In genomic region chr4:7160951-7161440, GRCh38 we compare ENCODE assay signal across 1 cellular context.
TF ChIP-seq lines count a peak whose summit lies in the region.

No MANE protein-coding gene starts in this region.

TF ChIP-seq in HepG2, 621 proteins besides CTCF, POLR2A, EP300 and RAD21 (continued from another document):
- TF ChIP-seq ZBED4 (CRISPR knock-in tag; IDR thresholded peaks at IDR 0.05; ENCODE audit: borderline replicate concordance) (no peak), ZFP90 (CRISPR knock-in tag; IDR thresholded peaks at IDR 0.05; ENCODE audit: borderline replicate concordance) (no peak), ZNF333 (CRISPR knock-in tag; IDR thresholded peaks at IDR 0.05; ENCODE audit: borderline replicate concordance) (no peak), ZNF614 (CRISPR knock-in tag; IDR thresholded peaks at IDR 0.05; ENCODE audit: borderline replicate concordance) (no peak), HDAC1 (CRISPR knock-in tag; IDR thresholded peaks at IDR 0.05) (peak; percentile 42; the same call in 1 of the 2 replicates), FOSL2 (CRISPR knock-in tag; IDR thresholded peaks at IDR 0.05) (no peak), HIC2 (CRISPR knock-in tag; IDR thresholded peaks at IDR 0.05; ENCODE audit: low read depth) (peak; percentile 49; the same call in 1 of the 2 replicates), NFE2 (CRISPR knock-in tag; IDR thresholded peaks at IDR 0.05) (no peak), ZBTB21 (CRISPR knock-in tag; IDR thresholded peaks at IDR 0.05) (no peak), HIVEP1 (CRISPR knock-in tag; IDR thresholded peaks at IDR 0.05) (no peak)
